In genomic region chr21:36260030-36260787, GRCh38 we compare ENCODE assay signal across 1 cellular context.
TF ChIP-seq lines count a peak whose summit lies in the region.

No MANE protein-coding gene starts in this region.

TF ChIP-seq in HepG2, 621 proteins besides CTCF, POLR2A, EP300 and RAD21 (continued from another document):
- TF ChIP-seq PCBP2 (optimal IDR thresholded peaks at IDR 0.05; ENCODE audit: low read depth, low read length, poor library complexity, severe bottlenecking) = peak; percentile 68
- no peak for TF ChIP-seq ZKSCAN5 (CRISPR knock-in tag; IDR thresholded peaks at IDR 0.05)
- TF ChIP-seq SMC3 (IDR thresholded peaks at IDR 0.05; ENCODE audit: low read length) = no peak
- TF ChIP-seq, protein P1, sequence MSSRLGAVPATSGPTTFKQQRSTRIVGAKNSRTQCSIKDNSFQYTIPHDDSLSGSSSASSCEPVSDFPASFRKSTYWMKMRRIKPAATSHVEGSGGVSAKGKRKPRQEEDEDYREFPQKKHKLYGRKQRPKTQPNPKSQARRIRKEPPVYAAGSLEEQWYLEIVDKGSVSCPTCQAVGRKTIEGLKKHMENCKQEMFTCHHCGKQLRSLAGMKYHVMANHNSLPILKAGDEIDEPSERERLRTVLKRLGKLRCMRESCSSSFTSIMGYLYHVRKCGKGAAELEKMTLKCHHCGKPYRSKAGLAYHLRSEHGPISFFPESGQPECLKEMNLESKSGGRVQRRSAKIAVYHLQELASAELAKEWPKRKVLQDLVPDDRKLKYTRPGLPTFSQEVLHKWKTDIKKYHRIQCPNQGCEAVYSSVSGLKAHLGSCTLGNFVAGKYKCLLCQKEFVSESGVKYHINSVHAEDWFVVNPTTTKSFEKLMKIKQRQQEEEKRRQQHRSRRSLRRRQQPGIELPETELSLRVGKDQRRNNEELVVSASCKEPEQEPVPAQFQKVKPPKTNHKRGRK (CRISPR knock-in tag; IDR thresholded peaks at IDR 0.05) = peak; percentile 97
- TF ChIP-seq ZBTB7B (CRISPR knock-in tag; IDR thresholded peaks at IDR 0.05) = 0 out of 2 replicates have a peak, but pooled peaks have one; percentile 20
- TF ChIP-seq SOX5 (CRISPR knock-in tag; IDR thresholded peaks at IDR 0.05; ENCODE audit: borderline replicate concordance) = no peak
- peak; percentile 96 for TF ChIP-seq IRF2 (CRISPR knock-in tag; IDR thresholded peaks at IDR 0.05)
- TF ChIP-seq, protein P2, sequence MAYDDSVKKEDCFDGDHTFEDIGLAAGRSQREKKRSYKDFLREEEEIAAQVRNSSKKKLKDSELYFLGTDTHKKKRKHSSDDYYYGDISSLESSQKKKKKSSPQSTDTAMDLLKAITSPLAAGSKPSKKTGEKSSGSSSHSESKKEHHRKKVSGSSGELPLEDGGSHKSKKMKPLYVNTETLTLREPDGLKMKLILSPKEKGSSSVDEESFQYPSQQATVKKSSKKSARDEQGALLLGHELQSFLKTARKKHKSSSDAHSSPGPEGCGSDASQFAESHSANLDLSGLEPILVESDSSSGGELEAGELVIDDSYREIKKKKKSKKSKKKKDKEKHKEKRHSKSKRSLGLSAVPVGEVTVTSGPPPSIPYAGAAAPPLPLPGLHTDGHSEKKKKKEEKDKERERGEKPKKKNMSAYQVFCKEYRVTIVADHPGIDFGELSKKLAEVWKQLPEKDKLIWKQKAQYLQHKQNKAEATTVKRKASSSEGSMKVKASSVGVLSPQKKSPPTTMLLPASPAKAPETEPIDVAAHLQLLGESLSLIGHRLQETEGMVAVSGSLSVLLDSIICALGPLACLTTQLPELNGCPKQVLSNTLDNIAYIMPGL (CRISPR knock-in tag; IDR thresholded peaks at IDR 0.05; ENCODE audit: borderline replicate concordance in 1 of 2, low read depth in 1 of 2) = 0 out of 4 replicates have a peak, but pooled peaks of 1 of the 2 experiments have one; percentile 46
- TF ChIP-seq ZNF10 (CRISPR knock-in tag; IDR thresholded peaks at IDR 0.05; ENCODE audit: borderline replicate concordance, low read depth) = no peak
- no peak for TF ChIP-seq FOXC1 (CRISPR knock-in tag; IDR thresholded peaks at IDR 0.05; ENCODE audit: borderline replicate concordance)
- TF ChIP-seq STAG1 (CRISPR knock-in tag; IDR thresholded peaks at IDR 0.05) = peak; percentile 21
- TF ChIP-seq MEF2D (CRISPR knock-in tag; IDR thresholded peaks at IDR 0.05) = no peak
- TF ChIP-seq, protein P3, sequence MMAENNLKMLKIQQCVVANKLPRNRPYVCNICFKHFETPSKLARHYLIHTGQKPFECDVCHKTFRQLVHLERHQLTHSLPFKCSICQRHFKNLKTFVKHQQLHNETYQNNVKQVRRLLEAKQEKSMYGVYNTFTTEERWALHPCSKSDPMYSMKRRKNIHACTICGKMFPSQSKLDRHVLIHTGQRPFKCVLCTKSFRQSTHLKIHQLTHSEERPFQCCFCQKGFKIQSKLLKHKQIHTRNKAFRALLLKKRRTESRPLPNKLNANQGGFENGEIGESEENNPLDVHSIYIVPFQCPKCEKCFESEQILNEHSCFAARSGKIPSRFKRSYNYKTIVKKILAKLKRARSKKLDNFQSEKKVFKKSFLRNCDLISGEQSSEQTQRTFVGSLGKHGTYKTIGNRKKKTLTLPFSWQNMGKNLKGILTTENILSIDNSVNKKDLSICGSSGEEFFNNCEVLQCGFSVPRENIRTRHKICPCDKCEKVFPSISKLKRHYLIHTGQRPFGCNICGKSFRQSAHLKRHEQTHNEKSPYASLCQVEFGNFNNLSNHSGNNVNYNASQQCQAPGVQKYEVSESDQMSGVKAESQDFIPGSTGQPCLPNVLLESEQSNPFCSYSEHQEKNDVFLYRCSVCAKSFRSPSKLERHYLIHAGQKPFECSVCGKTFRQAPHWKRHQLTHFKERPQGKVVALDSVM (CRISPR knock-in tag; IDR thresholded peaks at IDR 0.05) = peak; percentile 85
- no peak for TF ChIP-seq HNF4A (CRISPR knock-in tag; IDR thresholded peaks at IDR 0.05)
- TF ChIP-seq KAT7 (CRISPR knock-in tag; IDR thresholded peaks at IDR 0.05; ENCODE audit: borderline replicate concordance) = no peak
- TF ChIP-seq ZMAT3 (CRISPR knock-in tag; conservative IDR thresholded peaks at IDR 0.05) = no peak
- TF ChIP-seq, protein P4, sequence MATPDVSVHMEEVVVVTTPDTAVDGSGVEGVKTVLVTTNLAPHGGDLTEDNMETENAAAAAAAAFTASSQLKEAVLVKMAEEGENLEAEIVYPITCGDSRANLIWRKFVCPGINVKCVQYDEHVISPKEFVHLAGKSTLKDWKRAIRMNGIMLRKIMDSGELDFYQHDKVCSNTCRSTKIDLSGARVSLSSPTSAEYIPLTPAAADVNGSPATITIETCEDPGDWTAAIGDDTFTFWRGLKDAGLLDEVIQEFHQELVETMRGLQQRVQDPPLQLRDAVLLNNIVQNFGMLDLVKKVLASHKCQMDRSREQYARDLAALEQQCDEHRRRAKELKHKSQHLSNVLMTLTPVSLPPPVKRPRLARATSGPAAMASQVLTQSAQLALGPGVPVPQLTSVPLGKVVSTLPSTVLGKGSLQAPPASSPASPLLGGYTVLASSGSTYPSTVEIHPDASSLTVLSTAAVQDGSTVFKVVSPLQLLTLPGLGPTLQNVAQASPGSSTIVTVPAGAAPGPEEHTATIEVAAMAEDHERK (CRISPR knock-in tag; IDR thresholded peaks at IDR 0.05; ENCODE audit: low read depth) = no peak
- TF ChIP-seq ZNF468 (CRISPR knock-in tag; IDR thresholded peaks at IDR 0.05) = no peak
- no peak for TF ChIP-seq GLI4 (CRISPR knock-in tag; IDR thresholded peaks at IDR 0.05; ENCODE audit: borderline replicate concordance)
